1 cellular context compared by ENCODE assay signal in the genomic region with DNA sequence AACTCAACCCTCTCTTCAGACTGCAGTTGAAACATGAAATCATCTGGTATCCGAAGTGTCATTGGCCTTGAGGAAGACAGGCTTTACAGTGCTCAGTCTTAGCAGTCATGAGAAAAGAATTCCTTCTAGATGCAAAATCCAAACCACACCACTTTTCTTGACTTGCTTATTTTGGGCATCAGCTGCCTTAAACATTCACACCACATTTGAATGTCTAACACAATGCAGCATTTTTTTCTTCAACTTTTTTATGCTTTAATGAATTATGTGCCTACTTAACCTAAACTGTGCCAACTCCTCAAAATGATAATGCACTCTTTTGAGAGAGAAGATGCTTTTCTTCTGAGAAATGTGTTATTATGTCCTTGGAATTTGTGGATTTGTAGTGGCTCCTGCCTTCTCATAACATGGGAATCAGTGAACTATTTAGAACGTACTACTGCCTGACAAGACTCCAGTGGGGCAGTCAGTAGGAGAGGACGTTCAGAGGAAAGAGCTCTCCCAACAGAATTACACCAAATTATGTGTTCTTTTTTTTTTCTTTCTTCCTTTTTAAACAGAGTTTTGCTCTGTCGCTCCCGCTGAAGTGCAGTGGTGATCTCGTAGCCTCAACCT.
TF ChIP-seq lines count a peak whose summit lies in the region.

No MANE protein-coding gene starts in this region.

TF ChIP-seq in H1, 55 proteins besides CTCF, POLR2A, EP300 and RAD21:
- TF ChIP-seq RBBP5 (IDR thresholded peaks at IDR 0.05; ENCODE audit: borderline replicate concordance, low read depth, low read length) = no peak
- TF ChIP-seq PHF8 (conservative IDR thresholded peaks at IDR 0.05; ENCODE audit: low read depth, low read length) = no peak
- no peak for TF ChIP-seq NANOG (IDR thresholded peaks at IDR 0.05; ENCODE audit: insufficient read depth, low read depth, low read length, poor library complexity, severe bottlenecking)
- TF ChIP-seq BCL11A (IDR thresholded peaks at IDR 0.05; ENCODE audit: low read depth in 2 of 2, low read length in 2 of 2) = no peak
- TF ChIP-seq MAFK (IDR thresholded peaks at IDR 0.05; ENCODE audit: low read depth, low read length) = no peak
- TF ChIP-seq SAP30 (IDR thresholded peaks at IDR 0.05; ENCODE audit: insufficient read depth, insufficient replicate concordance, low read length) = no peak
- TF ChIP-seq EGR1 (IDR thresholded peaks at IDR 0.05; ENCODE audit: borderline replicate concordance, low read depth, low read length) = no peak
- no peak for TF ChIP-seq BRCA1 (IDR thresholded peaks at IDR 0.05; ENCODE audit: low read depth, low read length)
- TF ChIP-seq RXRA (IDR thresholded peaks at IDR 0.05; ENCODE audit: insufficient read depth, low read depth, low read length) = no peak
- no peak for TF ChIP-seq NRF1 (IDR thresholded peaks at IDR 0.05; ENCODE audit: low read depth, low read length)
- no peak for TF ChIP-seq POLR2AphosphoS5 (IDR thresholded peaks at IDR 0.05; ENCODE audit: low read depth, low read length)
- TF ChIP-seq, protein P1, sequence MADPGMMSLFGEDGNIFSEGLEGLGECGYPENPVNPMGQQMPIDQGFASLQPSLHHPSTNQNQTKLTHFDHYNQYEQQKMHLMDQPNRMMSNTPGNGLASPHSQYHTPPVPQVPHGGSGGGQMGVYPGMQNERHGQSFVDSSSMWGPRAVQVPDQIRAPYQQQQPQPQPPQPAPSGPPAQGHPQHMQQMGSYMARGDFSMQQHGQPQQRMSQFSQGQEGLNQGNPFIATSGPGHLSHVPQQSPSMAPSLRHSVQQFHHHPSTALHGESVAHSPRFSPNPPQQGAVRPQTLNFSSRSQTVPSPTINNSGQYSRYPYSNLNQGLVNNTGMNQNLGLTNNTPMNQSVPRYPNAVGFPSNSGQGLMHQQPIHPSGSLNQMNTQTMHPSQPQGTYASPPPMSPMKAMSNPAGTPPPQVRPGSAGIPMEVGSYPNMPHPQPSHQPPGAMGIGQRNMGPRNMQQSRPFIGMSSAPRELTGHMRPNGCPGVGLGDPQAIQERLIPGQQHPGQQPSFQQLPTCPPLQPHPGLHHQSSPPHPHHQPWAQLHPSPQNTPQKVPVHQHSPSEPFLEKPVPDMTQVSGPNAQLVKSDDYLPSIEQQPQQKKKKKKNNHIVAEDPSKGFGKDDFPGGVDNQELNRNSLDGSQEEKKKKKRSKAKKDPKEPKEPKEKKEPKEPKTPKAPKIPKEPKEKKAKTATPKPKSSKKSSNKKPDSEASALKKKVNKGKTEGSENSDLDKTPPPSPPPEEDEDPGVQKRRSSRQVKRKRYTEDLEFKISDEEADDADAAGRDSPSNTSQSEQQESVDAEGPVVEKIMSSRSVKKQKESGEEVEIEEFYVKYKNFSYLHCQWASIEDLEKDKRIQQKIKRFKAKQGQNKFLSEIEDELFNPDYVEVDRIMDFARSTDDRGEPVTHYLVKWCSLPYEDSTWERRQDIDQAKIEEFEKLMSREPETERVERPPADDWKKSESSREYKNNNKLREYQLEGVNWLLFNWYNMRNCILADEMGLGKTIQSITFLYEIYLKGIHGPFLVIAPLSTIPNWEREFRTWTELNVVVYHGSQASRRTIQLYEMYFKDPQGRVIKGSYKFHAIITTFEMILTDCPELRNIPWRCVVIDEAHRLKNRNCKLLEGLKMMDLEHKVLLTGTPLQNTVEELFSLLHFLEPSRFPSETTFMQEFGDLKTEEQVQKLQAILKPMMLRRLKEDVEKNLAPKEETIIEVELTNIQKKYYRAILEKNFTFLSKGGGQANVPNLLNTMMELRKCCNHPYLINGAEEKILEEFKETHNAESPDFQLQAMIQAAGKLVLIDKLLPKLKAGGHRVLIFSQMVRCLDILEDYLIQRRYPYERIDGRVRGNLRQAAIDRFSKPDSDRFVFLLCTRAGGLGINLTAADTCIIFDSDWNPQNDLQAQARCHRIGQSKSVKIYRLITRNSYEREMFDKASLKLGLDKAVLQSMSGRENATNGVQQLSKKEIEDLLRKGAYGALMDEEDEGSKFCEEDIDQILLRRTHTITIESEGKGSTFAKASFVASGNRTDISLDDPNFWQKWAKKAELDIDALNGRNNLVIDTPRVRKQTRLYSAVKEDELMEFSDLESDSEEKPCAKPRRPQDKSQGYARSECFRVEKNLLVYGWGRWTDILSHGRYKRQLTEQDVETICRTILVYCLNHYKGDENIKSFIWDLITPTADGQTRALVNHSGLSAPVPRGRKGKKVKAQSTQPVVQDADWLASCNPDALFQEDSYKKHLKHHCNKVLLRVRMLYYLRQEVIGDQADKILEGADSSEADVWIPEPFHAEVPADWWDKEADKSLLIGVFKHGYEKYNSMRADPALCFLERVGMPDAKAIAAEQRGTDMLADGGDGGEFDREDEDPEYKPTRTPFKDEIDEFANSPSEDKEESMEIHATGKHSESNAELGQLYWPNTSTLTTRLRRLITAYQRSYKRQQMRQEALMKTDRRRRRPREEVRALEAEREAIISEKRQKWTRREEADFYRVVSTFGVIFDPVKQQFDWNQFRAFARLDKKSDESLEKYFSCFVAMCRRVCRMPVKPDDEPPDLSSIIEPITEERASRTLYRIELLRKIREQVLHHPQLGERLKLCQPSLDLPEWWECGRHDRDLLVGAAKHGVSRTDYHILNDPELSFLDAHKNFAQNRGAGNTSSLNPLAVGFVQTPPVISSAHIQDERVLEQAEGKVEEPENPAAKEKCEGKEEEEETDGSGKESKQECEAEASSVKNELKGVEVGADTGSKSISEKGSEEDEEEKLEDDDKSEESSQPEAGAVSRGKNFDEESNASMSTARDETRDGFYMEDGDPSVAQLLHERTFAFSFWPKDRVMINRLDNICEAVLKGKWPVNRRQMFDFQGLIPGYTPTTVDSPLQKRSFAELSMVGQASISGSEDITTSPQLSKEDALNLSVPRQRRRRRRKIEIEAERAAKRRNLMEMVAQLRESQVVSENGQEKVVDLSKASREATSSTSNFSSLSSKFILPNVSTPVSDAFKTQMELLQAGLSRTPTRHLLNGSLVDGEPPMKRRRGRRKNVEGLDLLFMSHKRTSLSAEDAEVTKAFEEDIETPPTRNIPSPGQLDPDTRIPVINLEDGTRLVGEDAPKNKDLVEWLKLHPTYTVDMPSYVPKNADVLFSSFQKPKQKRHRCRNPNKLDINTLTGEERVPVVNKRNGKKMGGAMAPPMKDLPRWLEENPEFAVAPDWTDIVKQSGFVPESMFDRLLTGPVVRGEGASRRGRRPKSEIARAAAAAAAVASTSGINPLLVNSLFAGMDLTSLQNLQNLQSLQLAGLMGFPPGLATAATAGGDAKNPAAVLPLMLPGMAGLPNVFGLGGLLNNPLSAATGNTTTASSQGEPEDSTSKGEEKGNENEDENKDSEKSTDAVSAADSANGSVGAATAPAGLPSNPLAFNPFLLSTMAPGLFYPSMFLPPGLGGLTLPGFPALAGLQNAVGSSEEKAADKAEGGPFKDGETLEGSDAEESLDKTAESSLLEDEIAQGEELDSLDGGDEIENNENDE (IDR thresholded peaks at IDR 0.05; ENCODE audit: insufficient replicate concordance, low read length) = no peak
- no peak for TF ChIP-seq USF2 (IDR thresholded peaks at IDR 0.05; ENCODE audit: low read length)
- no peak for TF ChIP-seq SP4 (IDR thresholded peaks at IDR 0.05; ENCODE audit: low read length)
- no peak for TF ChIP-seq SIX5 (IDR thresholded peaks at IDR 0.05; ENCODE audit: low read depth, low read length)
- no peak for TF ChIP-seq RNF2 (IDR thresholded peaks at IDR 0.05; ENCODE audit: borderline replicate concordance, low read depth, low read length, missing control alignments, poor library complexity, severe bottlenecking)
- TF ChIP-seq SP2 (IDR thresholded peaks at IDR 0.05; ENCODE audit: low read length) = no peak
- TF ChIP-seq SIN3A (conservative IDR thresholded peaks at IDR 0.05 in 1 of 2, IDR thresholded peaks at IDR 0.05 in 1 of 2; ENCODE audit: low read depth in 1 of 2, low read length in 2 of 2) = no peak
- TF ChIP-seq CBX8 (IDR thresholded peaks at IDR 0.05; ENCODE audit: borderline replicate concordance, low read depth, low read length) = no peak
- TF ChIP-seq TEAD4 (IDR thresholded peaks at IDR 0.05; ENCODE audit: low read depth, low read length) = no peak
